22 cellular contexts compared by ENCODE assay signal in genomic region chr6:25428758-25429317, GRCh38.
"Had no signal": no experiment of that assay in that cellular context is flagged by ENCODE, and none has a peak within 500 bp of the region (broad histone marks: within the 10 kb centered on the region; RNA-seq: fewer than 3 reads in every experiment).

No MANE protein-coding gene starts in this region.

- H3K36me3 ChIP-seq: colonic mucosa, pancreas, spleen, tibial nerve, upper lobe of right lung, vagina had no signal

- H3K4me3 ChIP-seq: colonic mucosa, heart left ventricle, pancreas, spleen, testis, tibial nerve, upper lobe of right lung, vagina had no signal

- H3K27ac ChIP-seq: colonic mucosa, heart left ventricle, pancreas, spleen, testis, tibial nerve, upper lobe of right lung, vagina had no signal

- H3K9me3 Mint-ChIP-seq: naive B cell; nephron; stimulated activated naive B cell treated with anti-CD40 and anti-IgM and Interleukin-4, amounts not matched to agents 10 μg/mL and 1 μg/mL and 100 μg/mL, for 72 hours had no signal

- H3K36me3 Mint-ChIP-seq: naive B cell; stimulated activated naive B cell treated with anti-CD40 and anti-IgM and Interleukin-4, amounts not matched to agents 10 μg/mL and 1 μg/mL and 100 μg/mL, for 72 hours had no signal

- H3K27ac Mint-ChIP-seq: nephron; progenitor cell of endocrine pancreas; stimulated activated naive B cell treated with anti-CD40 and anti-IgM and Interleukin-4, amounts not matched to agents 10 μg/mL and 1 μg/mL and 100 μg/mL, for 72 hours; stimulated activated naive CD8-positive, alpha-beta T cell treated with anti-CD3 and anti-CD28 coated beads, Interleukin-15, amount 100 ng/mL, for 72 hours had no signal

- FAIRE-seq: frontal cortex, islet of Langerhans, pancreas had no signal

- H3K4me1 ChIP-seq: pancreas, tibial nerve, upper lobe of right lung, vagina had no signal

- H3K9me3 ChIP-seq: colonic mucosa, heart left ventricle, pancreas, spleen, testis, tibial nerve, upper lobe of right lung, vagina had no signal

- H3K4me3 Mint-ChIP-seq: naive B cell; nephron; stimulated activated naive B cell treated with anti-CD40 and anti-IgM and Interleukin-4, amounts not matched to agents 10 μg/mL and 1 μg/mL and 100 μg/mL, for 72 hours; stimulated activated naive CD8-positive, alpha-beta T cell treated with anti-CD3 and anti-CD28 coated beads, Interleukin-15, amount 100 ng/mL, for 72 hours had no signal

- DNase-seq: colonic mucosa; dermis blood vessel endothelial cell; heart left ventricle; hippocampal formation; midbrain; naive B cell; occipital lobe; pancreas; right cardiac atrium; spleen; stimulated activated CD4-positive, alpha-beta T cell treated with anti-CD3 and anti-CD28 coated beads, Interleukin-2, amount 100 ng/mL, for 24 hours; stimulated activated CD4-positive, alpha-beta T cell treated with anti-CD3 and anti-CD28 coated beads, Interleukin-4, amount 100 ng/mL, for 4 hours; stimulated activated naive B cell treated with anti-CD40 and anti-IgM and Interleukin-4, amounts not matched to agents 10 μg/mL and 1 μg/mL and 100 μg/mL, for 72 hours; stimulated activated naive CD8-positive, alpha-beta T cell treated with anti-CD3 and anti-CD28 coated beads, Interleukin-15, amount 100 ng/mL, for 72 hours; testis; upper lobe of right lung had no signal

- H3K27me3 ChIP-seq: colonic mucosa, heart left ventricle, pancreas, spleen, testis, tibial nerve, upper lobe of right lung, vagina had no signal

- H3K27me3 Mint-ChIP-seq: naive B cell; progenitor cell of endocrine pancreas; stimulated activated naive B cell treated with anti-CD40 and anti-IgM and Interleukin-4, amounts not matched to agents 10 μg/mL and 1 μg/mL and 100 μg/mL, for 72 hours; stimulated activated naive CD8-positive, alpha-beta T cell treated with anti-CD3 and anti-CD28 coated beads, Interleukin-15, amount 100 ng/mL, for 72 hours had no signal
